In genomic region chr11:2575611-2576051, GRCh38 we compare ENCODE assay signal across 13 cellular contexts.
DNase-seq lines count a peak whose midpoint lies in the region; ATAC-seq and TF ChIP-seq lines count a peak whose summit lies in the region.
"Had no signal": no experiment of that assay in that cellular context is flagged by ENCODE, and none has a peak within 500 bp of the region (broad histone marks: within the 10 kb centered on the region; RNA-seq: fewer than 3 reads in every experiment).

No MANE protein-coding gene starts in this region.

- no peaks in the 10 kb centered on the region for H3K36me3 Mint-ChIP-seq in chondrocyte (ENCODE audit: low read depth)
- H3K36me3 Mint-ChIP-seq in immature natural killer cell: no peaks in the 10 kb centered on the region

- H3K9me3 ChIP-seq in lower lobe of right lung: no peaks in the 10 kb centered on the region
- H3K9me3 ChIP-seq: psoas muscle had no signal

- H3K9me3 Mint-ChIP-seq in chondrocyte (ENCODE audit: low read depth): no peaks in the 10 kb centered on the region
- no peaks in the 10 kb centered on the region for H3K9me3 Mint-ChIP-seq in immature natural killer cell
- H3K9me3 Mint-ChIP-seq: activated T-cell treated with anti-CD3 and anti-CD28 coated beads, Interleukin-2, amount 50 U/mL, for 72 hours had no signal

- H3K27ac Mint-ChIP-seq in chondrocyte (ENCODE audit: unreplicated experiment): no peak overlapping the region
- no peak overlapping the region for H3K27ac Mint-ChIP-seq in immature natural killer cell
- H3K27ac Mint-ChIP-seq: activated T-cell treated with anti-CD3 and anti-CD28 coated beads, Interleukin-2, amount 50 U/mL, for 72 hours had no signal

- no peaks in the 10 kb centered on the region for H3K27me3 ChIP-seq in lower lobe of right lung (ENCODE audit: low read depth)
- H3K27me3 ChIP-seq in brain microvascular endothelial cell (replicated peaks): no peaks in the 10 kb centered on the region

- DNase-seq in RWPE1 (ENCODE audit: low spot score) (no peak), chondrocyte (ENCODE audit: low spot score) (peak; percentile 78), lower lobe of right lung (peak; percentile 36), substantia nigra (lab: John Stamatoyannopoulos, UW) (no peak), erythroblast (lab: John Stamatoyannopoulos, UW) (no peak), immature natural killer cell (no peak), brain microvascular endothelial cell (no peak)
- DNase-seq: activated T-cell treated with anti-CD3 and anti-CD28 coated beads, Interleukin-2, amount 50 U/mL, for 72 hours; NCI-H1436 treated with DMSO at 0.1 percent for 48 hours; stimulated activated naive CD8-positive, alpha-beta T cell treated with anti-CD3 and anti-CD28 coated beads, Interleukin-15, Interleukin-2, amounts not matched to agents 100 U/mL and 50 U/mL, for 24 hours had no signal

- CTCF ChIA-PET in RWPE1 (lab: Yijun Ruan, JAX): no interaction called here

- H3K4me1 ChIP-seq in lower lobe of right lung: no peaks in the 10 kb centered on the region
- H3K4me1 ChIP-seq: psoas muscle had no signal

- in situ Hi-C loops in brain microvascular endothelial cell (cut with HindIII; ENCODE audit: low pct_ligation_motif_present, low sequenced_read_pairs): no loop called here

- POLR2A ChIA-PET in RWPE1 (lab: Yijun Ruan, JAX; ENCODE audit: low non-redundant PET): no interaction called here

- H3K4me1 Mint-ChIP-seq in chondrocyte (ENCODE audit: low read depth) (peaks cover 18% of the 10 kb centered on the region), immature natural killer cell (no peaks in the 10 kb centered on the region)

- intact Hi-C loops in lower lobe of right lung (cut with DNase I): no loop called here

- no peaks in the 10 kb centered on the region for H3K36me3 ChIP-seq in lower lobe of right lung
- no peaks in the 10 kb centered on the region for H3K36me3 ChIP-seq in brain microvascular endothelial cell (replicated peaks)

- no peak for TF ChIP-seq POLR2A in erythroblast (IDR thresholded peaks at IDR 0.05; ENCODE audit: low read length)

- H3K4me3 Mint-ChIP-seq in chondrocyte (ENCODE audit: unreplicated experiment) (no peak overlapping the region), immature natural killer cell (no peak overlapping the region)
- H3K4me3 Mint-ChIP-seq: activated T-cell treated with anti-CD3 and anti-CD28 coated beads, Interleukin-2, amount 50 U/mL, for 72 hours had no signal

- H3K4me3 ChIP-seq in lower lobe of right lung (no peak overlapping the region), brain microvascular endothelial cell (ENCODE audit: low read depth, low read length) (no peak overlapping the region)
- H3K4me3 ChIP-seq: psoas muscle had no signal

- H3K27me3 Mint-ChIP-seq in chondrocyte (ENCODE audit: low read depth) (no peaks in the 10 kb centered on the region), immature natural killer cell (ENCODE audit: low read depth in 3 of 3) (no peaks in the 10 kb centered on the region)

- TF ChIP-seq CTCF in RWPE1 (conservative IDR thresholded peaks at IDR 0.05; ENCODE audit: low read depth) (no peak), chondrocyte (IDR thresholded peaks at IDR 0.05) (no peak), lower lobe of right lung (IDR thresholded peaks at IDR 0.05) (no peak), brain microvascular endothelial cell (IDR thresholded peaks at IDR 0.05; ENCODE audit: low read depth, low read length, missing control alignments) (no peak)

- peak overlapping the region; percentile 70 for H3K27ac ChIP-seq in RWPE1
- no peak overlapping the region for H3K27ac ChIP-seq in lower lobe of right lung
- H3K27ac ChIP-seq in substantia nigra (ENCODE audit: low read depth, low read length, poor library complexity, severe bottlenecking): peak overlapping the region; percentile 66
- H3K27ac ChIP-seq in brain microvascular endothelial cell: no peak overlapping the region
- H3K27ac ChIP-seq: psoas muscle, VCaP had no signal

- no peak for ATAC-seq in lower lobe of right lung
- ATAC-seq: activated T-cell treated with anti-CD3 and anti-CD28 coated beads, Interleukin-2, amount 50 U/mL, for 72 hours; left lobe of liver; psoas muscle; stimulated activated naive CD8-positive, alpha-beta T cell treated with anti-CD3 and anti-CD28 coated beads, Interleukin-15, Interleukin-2, amounts not matched to agents 100 U/mL and 50 U/mL, for 24 hours had no signal

Comparison
In these comparisons a context has a peak if more than half of its experiments do, and no peak if none do; other contexts are left out.
1. DNase-seq: peak in chondrocyte (single experiment) and lower lobe of right lung (single experiment); none in RWPE1 (single experiment), substantia nigra (0 of 49), erythroblast (0 of 2), immature natural killer cell (0 of 3) and brain microvascular endothelial cell (single experiment).
2. H3K27ac ChIP-seq: peak in RWPE1 (single experiment) and substantia nigra (single experiment); none in lower lobe of right lung (single experiment) and brain microvascular endothelial cell (single experiment).